In genomic region chr2:225510794-225511193, GRCh38 we compare ENCODE assay signal across 10 cellular contexts.
"Had no signal": no experiment of that assay in that cellular context is flagged by ENCODE, and none has a peak within 500 bp of the region (broad histone marks: within the 10 kb centered on the region; RNA-seq: fewer than 3 reads in every experiment).

No MANE protein-coding gene starts in this region.

- H3K36me3 ChIP-seq: HAP-1 had no signal

- DNase-seq: GM23248, GOT3, H7, HFFc6, KG1 had no signal

- H3K9me3 ChIP-seq: HAP-1 had no signal

- H3K4me1 ChIP-seq: HAP-1 had no signal

- ATAC-seq: HCT116, HepG2, K562 had no signal

- H3K4me3 ChIP-seq: GM23248, HAP-1, K562 had no signal

- H3K27ac ChIP-seq: GM23248, HL-60 had no signal
